In genomic region chr2:60958800-60959199, GRCh38 we compare ENCODE assay signal across 11 cellular contexts. TPM values are rescaled to one million over a fixed set of nuclear protein-coding genes. Genes with fewer than 3 reads are reported as not detected.
DNase-seq lines count a peak whose midpoint lies in the region; ATAC-seq, FAIRE-seq and TF ChIP-seq lines count a peak whose summit lies in the region.
"Had no signal": no experiment of that assay in that cellular context is flagged by ENCODE, and none has a peak within 500 bp of the region (broad histone marks: within the 10 kb centered on the region; RNA-seq: fewer than 3 reads in every experiment).

No MANE protein-coding gene starts in this region.

- TF ChIP-seq CTCF in AG04450 (IDR thresholded peaks at IDR 0.05; ENCODE audit: low read depth, low read length) (no peak), IMR-90 (conservative IDR thresholded peaks at IDR 0.05; ENCODE audit: low read depth, low read length) (no peak), endothelial cell of umbilical vein (IDR thresholded peaks at IDR 0.05; ENCODE audit: extremely low read depth in 1 of 2, insufficient read depth in 1 of 2, low read depth in 1 of 2, low read length in 2 of 2) (no peak), mucosa of descending colon (IDR thresholded peaks at IDR 0.05) (no peak)

- H3K4me2 ChIP-seq in IMR-90 (ENCODE audit: low read depth, low read length), result no peak overlapping the region
- H3K4me2 ChIP-seq in endothelial cell of umbilical vein (ENCODE audit: insufficient read depth, low read length), result peak overlapping the region; percentile 44

- peak overlapping the region; percentile 53 for H2BK5ac ChIP-seq in IMR-90 (ENCODE audit: low read depth, low read length, poor library complexity, severe bottlenecking)

- H3K4me3 ChIP-seq in AG04450 (ENCODE audit: low read depth, low read length) (no peak overlapping the region), IMR-90 (ENCODE audit: insufficient read depth, low read depth, low read length) (no peak overlapping the region), endothelial cell of umbilical vein (replicated peaks in 1 of 3; ENCODE audit: insufficient read depth in 1 of 3, low read depth in 1 of 3, low read length in 3 of 3) (no peak overlapping the region), mucosa of descending colon (no peak overlapping the region)

- H3K4me1 ChIP-seq in IMR-90 (ENCODE audit: control insufficient read depth, insufficient read depth, low read length), result peaks cover 1% of the 10 kb centered on the region; the same call in 1 of the 2 replicates
- peaks cover 19% of the 10 kb centered on the region for H3K4me1 ChIP-seq in endothelial cell of umbilical vein (ENCODE audit: control insufficient read depth, extremely low read depth, insufficient read depth, low read length)
- H3K4me1 ChIP-seq in mucosa of descending colon (ENCODE audit: low read depth), result no peaks in the 10 kb centered on the region
- H3K4me1 ChIP-seq: BE2C had no signal

- TF ChIP-seq POLR2A in IMR-90 (IDR thresholded peaks at IDR 0.05; ENCODE audit: low read depth, low read length), result no peak
- TF ChIP-seq POLR2A in endothelial cell of umbilical vein (IDR thresholded peaks at IDR 0.05; ENCODE audit: low read depth, low read length), result no peak

- no peak overlapping the region for H3K4me3 Mint-ChIP-seq in activated CD8-positive, alpha-beta memory T cell treated with anti-CD3 and anti-CD28 coated beads, Interleukin-2, amount 10 ng/mL, durations not matched to agents 7 days and 5 days
- H3K4me3 Mint-ChIP-seq: activated naive CD4-positive, alpha-beta T cell treated with anti-CD3 and anti-CD28 coated beads, Interleukin-2, amount 50 U/mL, for 24 hours had no signal

- H2AFZ ChIP-seq in IMR-90 (replicated peaks; ENCODE audit: low read length, poor library complexity), result no peak overlapping the region
- peak overlapping the region; percentile 53 for H2AFZ ChIP-seq in endothelial cell of umbilical vein (ENCODE audit: low read depth, low read length)

- no peak overlapping the region for H3K27ac Mint-ChIP-seq in activated CD8-positive, alpha-beta memory T cell treated with anti-CD3 and anti-CD28 coated beads, Interleukin-2, amount 10 ng/mL, durations not matched to agents 7 days and 5 days
- H3K27ac Mint-ChIP-seq: activated naive CD4-positive, alpha-beta T cell treated with anti-CD3 and anti-CD28 coated beads, Interleukin-2, amount 50 U/mL, for 24 hours had no signal

- dilution Hi-C loops in IMR-90 (cut with HindIII; ENCODE audit: low sequenced_read_pairs, unreplicated experiment) (no loop called here), endothelial cell of umbilical vein (cut with MboI; ENCODE audit: extremely low pct_ligation_motif_present, low sequenced_read_pairs) (no loop called here)

- no peaks in the 10 kb centered on the region for H3K79me2 ChIP-seq in endothelial cell of umbilical vein (ENCODE audit: control insufficient read depth, insufficient read depth, low read length)

- H4K91ac ChIP-seq in IMR-90 (ENCODE audit: insufficient read depth, low read depth, low read length), result no peak overlapping the region

- peak overlapping the region; percentile 22 for H3K27ac ChIP-seq in AG04450 (ENCODE audit: low read depth, low read length)
- H3K27ac ChIP-seq in IMR-90 (ENCODE audit: insufficient read depth, low read length), result no peak overlapping the region
- H3K27ac ChIP-seq in endothelial cell of umbilical vein (ENCODE audit: insufficient read depth, low read depth, low read length), result peak overlapping the region; percentile 90

- 50% methylated on average over 2 of the region's 3 CpGs; no CpG with 5 or more reads in 1 of the 2 experiments for WGBS in IMR-90 (ENCODE audit: extremely low coverage in 2 of 2, insufficient read length in 1 of 2), 2 experiments

- H2BK15ac ChIP-seq in IMR-90 (ENCODE audit: low read depth, low read length), result no peak overlapping the region

- H3K9me3 ChIP-seq in AG04450 (ENCODE audit: control insufficient read depth, insufficient read depth, low read length) (no peaks in the 10 kb centered on the region), IMR-90 (ENCODE audit: control insufficient read depth, insufficient read depth, low read length) (no peaks in the 10 kb centered on the region), endothelial cell of umbilical vein (replicated peaks; ENCODE audit: control insufficient read depth, insufficient read depth, low read length) (no peaks in the 10 kb centered on the region), mucosa of descending colon (no peaks in the 10 kb centered on the region)
- H3K9me3 ChIP-seq: BE2C had no signal

- FAIRE-seq in endothelial cell of umbilical vein (lab: Jason Lieb, UNC), result peak; percentile 97

- H2BK120ac ChIP-seq in IMR-90 (ENCODE audit: low read depth, low read length), result no peak overlapping the region

- H4K20me1 ChIP-seq in IMR-90 (ENCODE audit: insufficient read depth, low read length), result no peaks in the 10 kb centered on the region
- no peaks in the 10 kb centered on the region for H4K20me1 ChIP-seq in endothelial cell of umbilical vein (replicated peaks; ENCODE audit: control insufficient read depth, extremely low read depth, insufficient read depth, low read length)

- in situ Hi-C loops in IMR-90 (cut with MboI; ENCODE audit: low sequenced_read_pairs), result no loop called here

- H3K27me3 ChIP-seq in AG04450 (ENCODE audit: control insufficient read depth, insufficient read depth, low read length), result no peaks in the 10 kb centered on the region
- no peaks in the 10 kb centered on the region for H3K27me3 ChIP-seq in IMR-90 (ENCODE audit: control insufficient read depth, insufficient read depth, low read length)
- no peaks in the 10 kb centered on the region for H3K27me3 ChIP-seq in endothelial cell of umbilical vein (ENCODE audit: control insufficient read depth in 2 of 2, insufficient read depth in 2 of 2, low read length in 2 of 2)
- H3K27me3 ChIP-seq: BE2C had no signal

- no peak overlapping the region for H3K14ac ChIP-seq in IMR-90 (replicated peaks; ENCODE audit: low read depth, low read length)

- peaks cover 5% of the 10 kb centered on the region; the same call in 1 of the 2 replicates for H3K9me1 ChIP-seq in IMR-90 (ENCODE audit: insufficient read depth, low read length)
- no peaks in the 10 kb centered on the region for H3K9me1 ChIP-seq in endothelial cell of umbilical vein (replicated peaks; ENCODE audit: control insufficient read depth, extremely low read depth, insufficient read depth, low read length)

- no peak overlapping the region for H2BK20ac ChIP-seq in IMR-90 (ENCODE audit: low read depth, low read length)

- no peak overlapping the region for H4K5ac ChIP-seq in IMR-90 (ENCODE audit: low read depth, low read length)

- no peak for TF ChIP-seq RAD21 in IMR-90 (IDR thresholded peaks at IDR 0.05; ENCODE audit: low read length)

- BruUV-seq in IMR-90 (replicated peaks; lab: Mats Ljungman, UMichigan), result no TSS peak
- BruUV-seq in endothelial cell of umbilical vein (replicated peaks; lab: Mats Ljungman, UMichigan), result no TSS peak

- H2AK9ac ChIP-seq in IMR-90 (replicated peaks; ENCODE audit: low read depth, low read length, poor library complexity), result no peak overlapping the region

- H3K9ac ChIP-seq in IMR-90 (ENCODE audit: low read depth, low read length) (no peak overlapping the region), endothelial cell of umbilical vein (replicated peaks; ENCODE audit: extremely low read depth, insufficient read depth, low read length) (no peak overlapping the region)

- H4K8ac ChIP-seq in IMR-90 (ENCODE audit: low read depth in 2 of 2, low read length in 2 of 2), result peak overlapping the region in 1 of 2 experiments; percentile 31; a peak in 1 of 4 replicates

- ATAC-seq in IMR-90 (ENCODE audit: low read depth) (peak; percentile 64), mucosa of descending colon (peak; percentile 82)
- no peak for ATAC-seq in activated CD8-positive, alpha-beta memory T cell treated with anti-CD3 and anti-CD28 coated beads, Interleukin-2, amount 10 ng/mL, durations not matched to agents 7 days and 5 days

- intact Hi-C loops in IMR-90 (cut with micrococcal nuclease), result no loop called here
- intact Hi-C loops in endothelial cell of umbilical vein (cut with micrococcal nuclease), result no loop called here
- intact Hi-C loops in mucosa of descending colon (cut with DNase I, micrococcal nuclease), result no loop called here

- POLR2A ChIA-PET in AG04450 (lab: Yijun Ruan, JAX) (no interaction called here), IMR-90 (lab: Charles Lee; ENCODE audit: unreplicated experiment) (no interaction called here), endothelial cell of umbilical vein (lab: Charles Lee) (no interaction called here)

- CTCF ChIA-PET in AG04450 (lab: Charles Lee) (interaction anchor here (0.8 kb wide), 1 partner anchor 40 kb away, joined by 3 read pairs; no protein-coding TSS in a partner anchor), IMR-90 (lab: Yijun Ruan, JAX) (no interaction called here), endothelial cell of umbilical vein (lab: Charles Lee) (interaction anchor here (0.8 to 1.8 kb wide), 4 partner anchors 10 to 154 kb away, joined by 3 to 4 read pairs (median 4); no protein-coding TSS in a partner anchor)
- CTCF ChIA-PET in activated CD8-positive, alpha-beta memory T cell treated with anti-CD3 and anti-CD28 coated beads, Interleukin-2, amount 10 ng/mL, durations not matched to agents 7 days and 5 days (lab: Charles Lee), result interaction anchor here (1.6 kb wide), 1 partner anchor 9 kb away, joined by 4 read pairs; no protein-coding TSS in a partner anchor

- no peaks in the 10 kb centered on the region for H3K79me1 ChIP-seq in IMR-90 (ENCODE audit: low read depth in 1 of 2, low read length in 2 of 2)

- DNase-seq in AG04450 (ENCODE audit: low read depth, low spot score) (peak; percentile 39), IMR-90 (peak; percentile 85), endothelial cell of umbilical vein (ENCODE audit: low read depth, low spot score) (peak; percentile 87), mucosa of descending colon (peak in 1 of 3 donors; percentile 12), NCI-H1048 (lab: John Stamatoyannopoulos, UW) (no peak)
- DNase-seq in activated CD8-positive, alpha-beta memory T cell treated with anti-CD3 and anti-CD28 coated beads, Interleukin-2, amount 10 ng/mL, durations not matched to agents 7 days and 5 days, result no peak
- DNase-seq in stimulated activated CD4-positive, alpha-beta T cell treated with anti-CD3 and anti-CD28 coated beads, Interleukin-2, amount 100 ng/mL, for 48 hours, result no peak
- DNase-seq in activated effector memory CD4-positive, alpha-beta T cell treated with anti-CD3 and anti-CD28 coated beads, Interleukin-2, amount 50 U/mL, for 16 hours, result no peak
- DNase-seq: activated CD8-positive, alpha-beta memory T cell treated with anti-CD3 and anti-CD28 coated beads for 24 hours; BE2C had no signal

- peaks cover 2% of the 10 kb centered on the region for H3K4me1 Mint-ChIP-seq in activated CD8-positive, alpha-beta memory T cell treated with anti-CD3 and anti-CD28 coated beads, Interleukin-2, amount 10 ng/mL, durations not matched to agents 7 days and 5 days

- H3K36me3 ChIP-seq in IMR-90 (ENCODE audit: control insufficient read depth, insufficient read depth, low read length), result no peaks in the 10 kb centered on the region
- peaks cover 0 to 2% of the 10 kb centered on the region in 2 experiments for H3K36me3 ChIP-seq in endothelial cell of umbilical vein (ENCODE audit: control insufficient read depth in 2 of 2, extremely low read depth in 1 of 2, insufficient read depth in 2 of 2, low read length in 2 of 2)
- H3K36me3 ChIP-seq in mucosa of descending colon (ENCODE audit: low read depth), result no peaks in the 10 kb centered on the region
- H3K36me3 ChIP-seq: BE2C had no signal

- H3K18ac ChIP-seq in IMR-90 (ENCODE audit: low read depth, low read length), result no peak overlapping the region

- no peak overlapping the region for H3K4ac ChIP-seq in IMR-90 (ENCODE audit: low read depth, low read length)

- no peaks in the 10 kb centered on the region for H3K9me3 Mint-ChIP-seq in activated CD8-positive, alpha-beta memory T cell treated with anti-CD3 and anti-CD28 coated beads, Interleukin-2, amount 10 ng/mL, durations not matched to agents 7 days and 5 days (ENCODE audit: low read depth)
- H3K9me3 Mint-ChIP-seq: activated naive CD4-positive, alpha-beta T cell treated with anti-CD3 and anti-CD28 coated beads, Interleukin-2, amount 50 U/mL, for 24 hours had no signal

- H3K36me3 Mint-ChIP-seq in activated CD8-positive, alpha-beta memory T cell treated with anti-CD3 and anti-CD28 coated beads, Interleukin-2, amount 10 ng/mL, durations not matched to agents 7 days and 5 days, result peaks cover 28% of the 10 kb centered on the region

- H3K56ac ChIP-seq in IMR-90 (ENCODE audit: extremely low read depth, insufficient read depth, low read length), result no peak overlapping the region

- H2AK5ac ChIP-seq in IMR-90 (ENCODE audit: low read depth, low read length), result no peak overlapping the region

- no peak overlapping the region for H3K23ac ChIP-seq in IMR-90 (ENCODE audit: low read depth, low read length)

- H3K27me3 Mint-ChIP-seq in activated CD8-positive, alpha-beta memory T cell treated with anti-CD3 and anti-CD28 coated beads, Interleukin-2, amount 10 ng/mL, durations not matched to agents 7 days and 5 days, result no peaks in the 10 kb centered on the region
- H3K27me3 Mint-ChIP-seq: activated naive CD4-positive, alpha-beta T cell treated with anti-CD3 and anti-CD28 coated beads, Interleukin-2, amount 50 U/mL, for 24 hours had no signal

RNA-seq across cellular contexts. Expression of gene PEX13, which starts 58.7 kb away (rescaled TPM):
- 23.7 and 27.8 TPM in 2 replicates for polyA plus RNA-seq in AG04450 (2011; rRNA removed)
- polyA minus RNA-seq in AG04450 (2011; rRNA and poly(A)+ RNA removed), result 20.5 and 34.4 TPM in 2 replicates
- total RNA-seq in IMR-90 (2012; rRNA removed), result 33.3 and 34.8 TPM in 2 replicates
- 11.4 and 12.1 TPM in 2 replicates for polyA plus RNA-seq in IMR-90 (2012; rRNA removed)
- 6.3 and 15.1 TPM in 2 replicates for polyA plus RNA-seq in IMR-90 (2012; cell fraction: cytosol; rRNA removed)
- polyA plus RNA-seq in IMR-90 (2012; cell fraction: nucleus; rRNA removed; ENCODE audit: low replicate concordance), result 4.4 and 6.6 TPM in 2 replicates
- 21.0 and 25.0 TPM in 2 replicates for total RNA-seq in endothelial cell of umbilical vein
- polyA plus RNA-seq in endothelial cell of umbilical vein, result 15.7 and 18.0 TPM in 2 replicates
- polyA plus RNA-seq in endothelial cell of umbilical vein (2011; cell fraction: cytosol; rRNA removed), result 12.0 and 14.7 TPM in 2 replicates
- polyA plus RNA-seq in endothelial cell of umbilical vein (2011; cell fraction: nucleus; rRNA removed), result 10.7 and 11.1 TPM in 2 replicates
- 13.6 and 16.0 TPM in 2 replicates for polyA plus RNA-seq in endothelial cell of umbilical vein (2012)
- 56.7 and 58.5 TPM in 2 replicates for polyA minus RNA-seq in endothelial cell of umbilical vein
- 10.1 TPM for polyA minus RNA-seq in endothelial cell of umbilical vein (2011; cell fraction: cytosol; rRNA and poly(A)+ RNA removed)
- polyA minus RNA-seq in endothelial cell of umbilical vein (2011; cell fraction: nucleus; rRNA and poly(A)+ RNA removed), result 20.0 and 31.4 TPM in 2 replicates
- total RNA-seq in mucosa of descending colon, result 10 to 100 TPM; 24.9 to 34.9 (median 28.9) TPM
- total RNA-seq in activated CD8-positive, alpha-beta memory T cell treated with anti-CD3 and anti-CD28 coated beads, Interleukin-2, amount 10 ng/mL, durations not matched to agents 7 days and 5 days, result 10 to 100 TPM; 19.4 to 21.8 TPM

RNA-seq across cellular contexts. Expression of gene PUS10, which starts 59.3 kb away (rescaled TPM):
- 8.0 and 10.2 TPM in 2 replicates for polyA plus RNA-seq in AG04450 (2011; rRNA removed)
- 6.0 and 7.2 TPM in 2 replicates for polyA minus RNA-seq in AG04450 (2011; rRNA and poly(A)+ RNA removed)
- total RNA-seq in IMR-90 (2012; rRNA removed), result 5.7 and 7.5 TPM in 2 replicates
- polyA plus RNA-seq in IMR-90 (2012; rRNA removed), result 3.4 and 4.4 TPM in 2 replicates
- polyA plus RNA-seq in IMR-90 (2012; cell fraction: cytosol; rRNA removed), result 0.89 and 2.1 TPM in 2 replicates
- 0.92 and 5.5 TPM in 2 replicates for polyA plus RNA-seq in IMR-90 (2012; cell fraction: nucleus; rRNA removed; ENCODE audit: low replicate concordance)
- total RNA-seq in endothelial cell of umbilical vein, result 6.5 and 10.3 TPM in 2 replicates
- polyA plus RNA-seq in endothelial cell of umbilical vein, result 2.7 and 3.7 TPM in 2 replicates
- polyA plus RNA-seq in endothelial cell of umbilical vein (2011; cell fraction: cytosol; rRNA removed), result 4.6 and 4.7 TPM in 2 replicates
- polyA plus RNA-seq in endothelial cell of umbilical vein (2011; cell fraction: nucleus; rRNA removed), result 11.1 and 12.6 TPM in 2 replicates
- polyA plus RNA-seq in endothelial cell of umbilical vein (2012), result 7.5 and 9.9 TPM in 2 replicates
- polyA minus RNA-seq in endothelial cell of umbilical vein, result 4.8 and 5.5 TPM in 2 replicates
- 1.9 TPM for polyA minus RNA-seq in endothelial cell of umbilical vein (2011; cell fraction: cytosol; rRNA and poly(A)+ RNA removed)
- polyA minus RNA-seq in endothelial cell of umbilical vein (2011; cell fraction: nucleus; rRNA and poly(A)+ RNA removed), result 13.8 and 17.6 TPM in 2 replicates
- total RNA-seq in mucosa of descending colon, result 10 to 100 TPM in 2 of 3 donors, 1 to 10 TPM in 1; 7.3 to 14.6 (median 12.8) TPM
- 1 to 10 TPM; 6.7 to 9.5 TPM for total RNA-seq in activated CD8-positive, alpha-beta memory T cell treated with anti-CD3 and anti-CD28 coated beads, Interleukin-2, amount 10 ng/mL, durations not matched to agents 7 days and 5 days

Comparison
In these comparisons a context has a peak if more than half of its experiments do, and no peak if none do; other contexts are left out.
1. DNase-seq: peak in AG04450 (single experiment), IMR-90 (single experiment) and endothelial cell of umbilical vein (single experiment); none in activated CD8-positive, alpha-beta memory T cell treated with anti-CD3 and anti-CD28 coated beads, Interleukin-2, amount 10 ng/mL, durations not matched to agents 7 days and 5 days (single experiment), NCI-H1048 (single experiment), stimulated activated CD4-positive, alpha-beta T cell treated with anti-CD3 and anti-CD28 coated beads, Interleukin-2, amount 100 ng/mL, for 48 hours (0 of 2) and activated effector memory CD4-positive, alpha-beta T cell treated with anti-CD3 and anti-CD28 coated beads, Interleukin-2, amount 50 U/mL, for 16 hours (single experiment).